In genomic region chr5:159732220-159732619, GRCh38 we compare ENCODE assay signal across 15 cellular contexts.
DNase-seq lines count a peak whose midpoint lies in the region; ATAC-seq and TF ChIP-seq lines count a peak whose summit lies in the region.
"Had no signal": no experiment of that assay in that cellular context is flagged by ENCODE, and none has a peak within 500 bp of the region (broad histone marks: within the 10 kb centered on the region; RNA-seq: fewer than 3 reads in every experiment).

No MANE protein-coding gene starts in this region.

- intact Hi-C loops in mammary epithelial cell (cut with micrococcal nuclease) = no loop called here

- H3K4me3 ChIP-seq in GM12865 (ENCODE audit: low read depth, low read length) (no peak overlapping the region), mammary epithelial cell (replicated peaks in 1 of 3; ENCODE audit: insufficient read depth in 1 of 3, low read depth in 2 of 3, low read length in 3 of 3) (no peak overlapping the region)
- H3K4me3 ChIP-seq: K562 had no signal

- no peak overlapping the region for H3K27ac ChIP-seq in mammary epithelial cell (ENCODE audit: insufficient read depth, low read depth, low read length)
- H3K27ac ChIP-seq: VCaP had no signal

- BruUV-seq in mammary epithelial cell (replicated peaks; lab: Mats Ljungman, UMichigan) = no TSS peak

- DNase-seq in AG08396 (ENCODE audit: low spot score) = peak; percentile 17
- peak; percentile 27 for DNase-seq in GM12865 (ENCODE audit: low read depth)
- peak; percentile 95 for DNase-seq in MV-4-11 (lab: John Stamatoyannopoulos, UW)
- DNase-seq in fibroblast of gingiva (ENCODE audit: low read depth) = peak; percentile 24
- DNase-seq in dermis blood vessel endothelial cell = no peak
- no peak for DNase-seq in mammary epithelial cell
- no peak for DNase-seq in NCI-H1092 (lab: John Stamatoyannopoulos, UW)
- DNase-seq: caudate nucleus, NCI-H1694, nucleus accumbens, small intestine had no signal

- H3K79me2 ChIP-seq in mammary epithelial cell (ENCODE audit: insufficient read depth, low read length) = no peaks in the 10 kb centered on the region

- CTCF ChIA-PET in mammary epithelial cell (lab: Charles Lee; ENCODE audit: low non-redundant PET) = no interaction called here

- TF ChIP-seq CTCF in GM12865 (IDR thresholded peaks at IDR 0.05; ENCODE audit: insufficient read depth, low read depth, low read length, missing control alignments) = no peak
- TF ChIP-seq CTCF in mammary epithelial cell (conservative IDR thresholded peaks at IDR 0.05 in 1 of 2, IDR thresholded peaks at IDR 0.05 in 1 of 2; ENCODE audit: extremely low read depth in 1 of 2, insufficient read depth in 1 of 2, low read depth in 1 of 2, low read length in 2 of 2) = no peak

- no peak for ATAC-seq in HG03520 (IDR thresholded peaks at IDR 0.05; ENCODE audit: unreplicated experiment)
- ATAC-seq: K562, Panc1 had no signal

- no peak overlapping the region for H3K9ac ChIP-seq in mammary epithelial cell (ENCODE audit: insufficient read depth, low read length)

- H4K20me1 ChIP-seq in mammary epithelial cell (ENCODE audit: insufficient read depth, low read length) = no peaks in the 10 kb centered on the region

- WGBS in mammary epithelial cell (ENCODE audit: low coverage, missing lambda C conversion rate) = 88% methylated on average over 4 of the region's 4 CpGs

- no peak overlapping the region for H3K4me2 ChIP-seq in mammary epithelial cell (ENCODE audit: insufficient read depth, low read depth, low read length)

- no peak overlapping the region for H2AFZ ChIP-seq in mammary epithelial cell (ENCODE audit: low read depth, low read length)

- H3K27me3 ChIP-seq in mammary epithelial cell (ENCODE audit: insufficient read depth, low read length) = peaks cover 2% of the 10 kb centered on the region

- peaks cover 18% of the 10 kb centered on the region for H3K4me1 ChIP-seq in mammary epithelial cell (ENCODE audit: insufficient read depth, low read length)

- in situ Hi-C loops in mammary epithelial cell (cut with MboI; ENCODE audit: low sequenced_read_pairs in 2 of 2) = no loop called here

- no peaks in the 10 kb centered on the region for H3K9me3 ChIP-seq in mammary epithelial cell (replicated peaks; ENCODE audit: insufficient read depth, low read length)

- dilution Hi-C loops in mammary epithelial cell (cut with HindIII; ENCODE audit: low sequenced_read_pairs) = no loop called here

- H3K36me3 ChIP-seq in mammary epithelial cell (ENCODE audit: insufficient read depth, low read length) = no peaks in the 10 kb centered on the region

Comparison
In these comparisons a context has a peak if more than half of its experiments do, and no peak if none do; other contexts are left out.
1. DNase-seq: peak in AG08396 (single experiment), GM12865 (single experiment), MV-4-11 (single experiment) and fibroblast of gingiva (single experiment); none in dermis blood vessel endothelial cell (single experiment), mammary epithelial cell (single experiment) and NCI-H1092 (single experiment).